ENCODE assay signal across 11 cellular contexts in genomic region chr2:239114119-239114581, GRCh38.
A peak's percentile ranks its signal among the peaks of the same experiment; 100 is the strongest.
DNase-seq lines count a peak whose midpoint lies in the region; ATAC-seq and TF ChIP-seq lines count a peak whose summit lies in the region.
"Had no signal": no experiment of that assay in that cellular context is flagged by ENCODE, and none has a peak within 500 bp of the region (broad histone marks: within the 10 kb centered on the region; RNA-seq: fewer than 3 reads in every experiment).

No MANE protein-coding gene starts in this region.

- H3F3A ChIP-seq in PC-3 (ENCODE audit: low read length, unreplicated experiment) = no peaks in the 10 kb centered on the region

- CTCF ChIA-PET in PC-3 (lab: Charles Lee) = no interaction called here

- H3K79me2 ChIP-seq in PC-3 (ENCODE audit: low read length) = no peaks in the 10 kb centered on the region

- H3K36me3 ChIP-seq in PC-3 (ENCODE audit: low read depth, low read length) = no peaks in the 10 kb centered on the region
- H3K36me3 ChIP-seq in mucosa of descending colon (ENCODE audit: low read depth) = no peaks in the 10 kb centered on the region

- H3K27ac ChIP-seq in PC-3 (ENCODE audit: low read length) = no peak overlapping the region
- H3K27ac ChIP-seq: C4-2B had no signal

- DNase-seq in AG08396 (ENCODE audit: low spot score) (peak; percentile 48), PC-3 (peak; percentile 9), epithelial cell of esophagus (ENCODE audit: low read depth) (peak; percentile 9), mucosa of descending colon (peak in 2 of 3 donors; percentile 39 to 43), foreskin melanocyte (no peak), NCI-H748 (lab: John Stamatoyannopoulos, UW; ENCODE audit: unreplicated experiment) (no peak), NCI-H446 treated with DMSO at 0.1 percent for 48 hours (lab: John Stamatoyannopoulos, UW) (no peak)
- DNase-seq: naive thymus-derived CD8-positive, alpha-beta T cell; NCI-H2081 treated with DMSO at 0.1 percent for 48 hours had no signal

- H3K9ac ChIP-seq in PC-3 (ENCODE audit: low read length) = no peak overlapping the region

- H3K9me3 ChIP-seq in PC-3 (ENCODE audit: low read length) (no peaks in the 10 kb centered on the region), mucosa of descending colon (no peaks in the 10 kb centered on the region)

- ATAC-seq in PC-3 (no peak), mucosa of descending colon (peak; percentile 60), GM18867 (IDR thresholded peaks at IDR 0.05; ENCODE audit: unreplicated experiment) (no peak)
- ATAC-seq: naive thymus-derived CD8-positive, alpha-beta T cell had no signal

- intact Hi-C loops in PC-3 (cut with micrococcal nuclease) (no loop called here), mucosa of descending colon (cut with DNase I, micrococcal nuclease) (no loop called here)

- BruUV-seq in PC-3 (replicated peaks; lab: Mats Ljungman, UMichigan) = no TSS peak

- no peak overlapping the region for H2AFZ ChIP-seq in PC-3 (ENCODE audit: low read length)

- no peaks in the 10 kb centered on the region for H3K9me2 ChIP-seq in PC-3 (replicated peaks; ENCODE audit: low read length)

- H3K4me2 ChIP-seq in PC-3 (ENCODE audit: low read length) = no peak overlapping the region

- H4K20me1 ChIP-seq in PC-3 (ENCODE audit: low read length) = no peaks in the 10 kb centered on the region

- POLR2A ChIA-PET in PC-3 (lab: Charles Lee; ENCODE audit: unreplicated experiment) = no interaction called here

- TF ChIP-seq CTCF in PC-3 (conservative IDR thresholded peaks at IDR 0.05; ENCODE audit: low read depth, low read length) (no peak), epithelial cell of esophagus (IDR thresholded peaks at IDR 0.05; ENCODE audit: insufficient read depth, low read depth, low read length, missing control alignments) (no peak), mucosa of descending colon (IDR thresholded peaks at IDR 0.05) (no peak)

- peaks cover 14% of the 10 kb centered on the region for H3K4me1 ChIP-seq in PC-3 (ENCODE audit: insufficient read depth, low read length)
- H3K4me1 ChIP-seq in mucosa of descending colon (ENCODE audit: low read depth) = peaks cover 11% of the 10 kb centered on the region

- no peaks in the 10 kb centered on the region for H3K27me3 ChIP-seq in PC-3 (ENCODE audit: low read length)

- H3K4me3 ChIP-seq in PC-3 (ENCODE audit: low read length) (no peak overlapping the region), epithelial cell of esophagus (ENCODE audit: low read length) (no peak overlapping the region), mucosa of descending colon (no peak overlapping the region)

Comparison
In these comparisons a context has a peak if more than half of its experiments do, and no peak if none do; other contexts are left out.
1. DNase-seq: peak in AG08396 (single experiment), PC-3 (single experiment), epithelial cell of esophagus (single experiment) and mucosa of descending colon (2 of 3); none in foreskin melanocyte (single experiment), NCI-H748 (single experiment) and NCI-H446 treated with DMSO at 0.1 percent for 48 hours (single experiment).